Comparison of ENCODE assay signal across 1 cellular context in genomic region chr4:125359960-125360628, GRCh38.
A peak's percentile ranks its signal among the peaks of the same experiment; 100 is the strongest.
TF ChIP-seq lines count a peak whose summit lies in the region.

No MANE protein-coding gene starts in this region.

TF ChIP-seq in HEK293, 187 proteins besides CTCF, POLR2A, EP300 and RAD21 (continued from another document):
- TF ChIP-seq ZNF449 (tag by site-specific recombination; IDR thresholded peaks at IDR 0.05) (no peak), ZNF19 (tag by site-specific recombination; IDR thresholded peaks at IDR 0.05; ENCODE audit: low read depth) (no peak), TSHZ1 (tag by site-specific recombination; IDR thresholded peaks at IDR 0.05; ENCODE audit: borderline replicate concordance) (no peak), ZNF747 (tag by site-specific recombination; IDR thresholded peaks at IDR 0.05) (no peak), ZFP3 (tag by site-specific recombination; IDR thresholded peaks at IDR 0.05; ENCODE audit: low read depth) (no peak), SP7 (tag by site-specific recombination; IDR thresholded peaks at IDR 0.05) (no peak), OVOL3 (tag by site-specific recombination; IDR thresholded peaks at IDR 0.05) (0 out of 2 replicates have a peak, but pooled peaks have one; percentile 47), ZNF214 (tag by site-specific recombination; IDR thresholded peaks at IDR 0.05; ENCODE audit: borderline replicate concordance) (no peak), ZNF530 (tag by site-specific recombination; IDR thresholded peaks at IDR 0.05; ENCODE audit: low read depth) (no peak), SCRT2 (tag by site-specific recombination; IDR thresholded peaks at IDR 0.05) (no peak), BCL11B (tag by site-specific recombination; IDR thresholded peaks at IDR 0.05; ENCODE audit: low read depth) (no peak), MYNN (tag by site-specific recombination; IDR thresholded peaks at IDR 0.05; ENCODE audit: borderline replicate concordance) (no peak), HOXD13 (CRISPR knock-in tag; IDR thresholded peaks at IDR 0.05; ENCODE audit: borderline replicate concordance) (no peak), ZNF211 (tag by site-specific recombination; IDR thresholded peaks at IDR 0.05; ENCODE audit: low read depth) (no peak), ZBTB20 (tag by site-specific recombination; IDR thresholded peaks at IDR 0.05) (no peak), ZNF174 (tag by site-specific recombination; IDR thresholded peaks at IDR 0.05) (no peak), ZNF292 (tag by site-specific recombination; IDR thresholded peaks at IDR 0.05; ENCODE audit: borderline replicate concordance, low read depth) (no peak), ZNF692 (tag by site-specific recombination; IDR thresholded peaks at IDR 0.05) (no peak), ZNF473 (tag by site-specific recombination; IDR thresholded peaks at IDR 0.05) (no peak), ZNF76 (tag by site-specific recombination; IDR thresholded peaks at IDR 0.05; ENCODE audit: borderline replicate concordance, low read depth) (no peak), ZNF558 (tag by site-specific recombination; IDR thresholded peaks at IDR 0.05) (no peak; the same call in 1 of the 2 replicates), FEZF1 (tag by site-specific recombination; IDR thresholded peaks at IDR 0.05) (peak; percentile 61), ZNF202 (tag by site-specific recombination; IDR thresholded peaks at IDR 0.05; ENCODE audit: borderline replicate concordance) (no peak), REST (tag by site-specific recombination; IDR thresholded peaks at IDR 0.05) (no peak), ZNF169 (tag by site-specific recombination; IDR thresholded peaks at IDR 0.05) (no peak), ZNF791 (tag by site-specific recombination; IDR thresholded peaks at IDR 0.05) (no peak), KLF9 (tag by site-specific recombination; IDR thresholded peaks at IDR 0.05; ENCODE audit: low read depth) (no peak), ZNF623 (tag by site-specific recombination; IDR thresholded peaks at IDR 0.05) (no peak), GLI4 (tag by site-specific recombination; IDR thresholded peaks at IDR 0.05) (no peak), ZFP69B (tag by site-specific recombination; IDR thresholded peaks at IDR 0.05) (no peak), ZNF184 (tag by site-specific recombination; IDR thresholded peaks at IDR 0.05) (no peak), ZNF16 (tag by site-specific recombination; IDR thresholded peaks at IDR 0.05; ENCODE audit: low read depth) (no peak), ZNF610 (tag by site-specific recombination; IDR thresholded peaks at IDR 0.05; ENCODE audit: borderline replicate concordance) (no peak), ZBTB21 (tag by site-specific recombination; IDR thresholded peaks at IDR 0.05) (no peak), ZNF10 (tag by site-specific recombination; IDR thresholded peaks at IDR 0.05) (no peak), ZBTB1 (tag by site-specific recombination; IDR thresholded peaks at IDR 0.05) (no peak), ZNF626 (tag by site-specific recombination; IDR thresholded peaks at IDR 0.05) (no peak)
- TF ChIP-seq, protein P1, sequence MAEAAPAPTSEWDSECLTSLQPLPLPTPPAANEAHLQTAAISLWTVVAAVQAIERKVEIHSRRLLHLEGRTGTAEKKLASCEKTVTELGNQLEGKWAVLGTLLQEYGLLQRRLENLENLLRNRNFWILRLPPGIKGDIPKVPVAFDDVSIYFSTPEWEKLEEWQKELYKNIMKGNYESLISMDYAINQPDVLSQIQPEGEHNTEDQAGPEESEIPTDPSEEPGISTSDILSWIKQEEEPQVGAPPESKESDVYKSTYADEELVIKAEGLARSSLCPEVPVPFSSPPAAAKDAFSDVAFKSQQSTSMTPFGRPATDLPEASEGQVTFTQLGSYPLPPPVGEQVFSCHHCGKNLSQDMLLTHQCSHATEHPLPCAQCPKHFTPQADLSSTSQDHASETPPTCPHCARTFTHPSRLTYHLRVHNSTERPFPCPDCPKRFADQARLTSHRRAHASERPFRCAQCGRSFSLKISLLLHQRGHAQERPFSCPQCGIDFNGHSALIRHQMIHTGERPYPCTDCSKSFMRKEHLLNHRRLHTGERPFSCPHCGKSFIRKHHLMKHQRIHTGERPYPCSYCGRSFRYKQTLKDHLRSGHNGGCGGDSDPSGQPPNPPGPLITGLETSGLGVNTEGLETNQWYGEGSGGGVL (tag by site-specific recombination; IDR thresholded peaks at IDR 0.05): no peak
